ENCODE assay signal across 14 cellular contexts in the genomic region with DNA sequence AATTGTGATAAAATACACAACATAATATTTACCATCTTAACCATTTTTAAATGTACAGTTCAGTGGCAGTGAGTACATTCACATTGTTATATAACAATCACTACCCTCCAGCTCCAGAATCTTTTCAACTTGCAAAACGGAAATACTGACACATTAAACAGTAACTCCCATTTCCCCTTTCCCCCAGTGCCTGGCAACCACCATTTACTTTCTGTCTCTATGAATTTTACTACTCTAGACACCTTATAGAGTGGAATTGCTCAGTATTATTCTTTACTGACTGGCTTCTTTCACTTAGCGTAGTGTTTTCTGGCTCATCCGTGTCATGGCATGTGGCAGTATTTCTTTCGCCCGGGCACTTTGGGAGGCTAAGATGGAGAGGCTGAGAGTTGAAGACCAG. TPM values are rescaled to one million over a fixed set of nuclear protein-coding genes. Genes with fewer than 3 reads are reported as not detected.
DNase-seq lines count a peak whose midpoint lies in the region; ATAC-seq, FAIRE-seq and TF ChIP-seq lines count a peak whose summit lies in the region.
"Had no signal": no experiment of that assay in that cellular context is flagged by ENCODE, and none has a peak within 500 bp of the region (broad histone marks: within the 10 kb centered on the region; RNA-seq: fewer than 3 reads in every experiment).

No MANE protein-coding gene starts in this region.

- no peak overlapping the region for H3K4me3 ChIP-seq in stomach
- H3K4me3 ChIP-seq: GM23248, SK-N-MC had no signal

- WGBS in stomach, 5 donors = 78 to 86% (median 82%) methylated on average over 5 of the region's 5 CpGs

- H3K27me3 ChIP-seq in stomach = no peaks in the 10 kb centered on the region

- TF ChIP-seq POLR2A in stomach (IDR thresholded peaks at IDR 0.05) = no peak

- peaks cover 0 to 36% (median 33%) of the 10 kb centered on the region in 4 donors for H3K36me3 ChIP-seq in stomach

- FAIRE-seq in GM19239 (lab: Jason Lieb, UNC) = peak; percentile 81

- TF ChIP-seq CTCF in stomach (IDR thresholded peaks at IDR 0.05) = no peak

- no peak for TF ChIP-seq EP300 in stomach (IDR thresholded peaks at IDR 0.05)

- DNase-seq in CD1c-positive myeloid dendritic cell (ENCODE audit: extremely low spot score) = peak; percentile 5
- no peak for DNase-seq in GM19239 (ENCODE audit: insufficient read length, low spot score)
- DNase-seq in SIG-M5 (lab: John Stamatoyannopoulos, UW) = peak; percentile 34
- DNase-seq in DMS 273 (lab: John Stamatoyannopoulos, UW; ENCODE audit: unreplicated experiment) = no peak
- DNase-seq in NCI-H2107 treated with DMSO at 0.1 percent for 48 hours (lab: John Stamatoyannopoulos, UW; ENCODE audit: unreplicated experiment) = no peak
- no peak for DNase-seq in stomach
- DNase-seq: activated gamma-delta T cell, DMS 273 treated with DMSO at 0.1 percent for 48 hours, GM23248, kidney glomerular epithelial cell, NCI-H1694 had no signal

- H3K4me1 ChIP-seq in stomach = peaks cover 9 to 22% (median 10%) of the 10 kb centered on the region in 4 donors

- ATAC-seq in HG03095 (IDR thresholded peaks at IDR 0.05; ENCODE audit: unreplicated experiment) = peak; percentile 54
- no peak for ATAC-seq in GM21360 (IDR thresholded peaks at IDR 0.05; ENCODE audit: unreplicated experiment)

- H3K9me3 ChIP-seq in stomach = no peaks in the 10 kb centered on the region

- intact Hi-C loops in stomach (cut with DNase I; ENCODE audit: low total_unique reads) = loop anchor here (5.0 kb wide), 1 partner anchor 679 kb away; no protein-coding TSS in a partner anchor

- H3K27ac ChIP-seq in stomach = no peak overlapping the region
- H3K27ac ChIP-seq: GM23248, SK-N-MC had no signal

RNA-seq across cellular contexts. Expression of a gene that starts 32.6 kb away (rescaled TPM):
- total RNA-seq in stomach = 10 to 100 TPM in 4 of 5 donors, 1 to 10 TPM in 1; 9.9 to 53.8 (median 20.1) TPM
- polyA plus RNA-seq in stomach = 10 to 100 TPM in 2 of 3 donors, 1 to 10 TPM in 1; 7.4 to 12.5 (median 11.2) TPM

RNA-seq across cellular contexts. Expression of a gene that starts 32.9 kb away (rescaled TPM):
- under 1 TPM in 3 of 5 donors, not detected in 2; 0.58 to 0.92 (median 0.87) TPM for total RNA-seq in stomach
- polyA plus RNA-seq in stomach = under 1 TPM; 0.31 to 0.76 (median 0.63) TPM

Comparison
In these comparisons a context has a peak if more than half of its experiments do, and no peak if none do; other contexts are left out.
1. DNase-seq: peak in CD1c-positive myeloid dendritic cell (single experiment) and SIG-M5 (single experiment); none in GM19239 (single experiment), DMS 273 (single experiment), NCI-H2107 treated with DMSO at 0.1 percent for 48 hours (single experiment) and stomach (single experiment).